Comparison of ENCODE assay signal across 20 cellular contexts in the genomic region with DNA sequence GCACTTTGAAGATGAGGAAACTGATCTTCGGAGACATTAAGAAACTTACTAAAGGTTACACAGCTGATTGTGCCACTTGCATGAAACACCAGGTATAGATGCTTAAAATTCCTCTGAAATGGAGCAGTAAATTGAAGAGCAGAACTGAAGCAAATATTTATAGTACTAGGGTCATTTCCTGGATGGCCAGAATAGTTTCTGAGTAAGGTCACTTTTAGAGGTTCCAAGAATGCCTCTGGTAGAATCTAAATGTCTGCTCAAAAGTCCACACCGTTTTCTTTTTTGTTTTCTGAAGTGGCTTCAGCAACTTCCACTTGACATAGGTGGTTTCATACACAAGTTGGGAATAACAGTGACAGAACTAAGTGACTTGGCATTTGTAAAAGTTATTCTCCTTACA. TPM values are rescaled to one million over a fixed set of nuclear protein-coding genes. Genes with fewer than 3 reads are reported as not detected.
DNase-seq lines count a peak whose midpoint lies in the region; ATAC-seq and TF ChIP-seq lines count a peak whose summit lies in the region.
"Had no signal": no experiment of that assay in that cellular context is flagged by ENCODE, and none has a peak within 500 bp of the region (broad histone marks: within the 10 kb centered on the region; RNA-seq: fewer than 3 reads in every experiment).

No MANE protein-coding gene starts in this region.

- no peak overlapping the region for H3K56ac ChIP-seq in mesendoderm (ENCODE audit: low read length)

- H3K36me3 ChIP-seq in endodermal cell (ENCODE audit: control insufficient read depth, insufficient read depth, low read length) = no peaks in the 10 kb centered on the region
- no peaks in the 10 kb centered on the region for H3K36me3 ChIP-seq in mesendoderm (ENCODE audit: control insufficient read depth, insufficient read depth, low read length)
- H3K36me3 ChIP-seq: BE2C, colonic mucosa, heart left ventricle, ovary, stomach had no signal

- H3K79me1 ChIP-seq in mesendoderm (ENCODE audit: low read length) = no peaks in the 10 kb centered on the region

- no peaks in the 10 kb centered on the region for H3K79me2 ChIP-seq in mesendoderm (ENCODE audit: control insufficient read depth, insufficient read depth, low read length)

- no peaks in the 10 kb centered on the region for H3K36me3 Mint-ChIP-seq in endodermal cell (ENCODE audit: low read depth)

- peak overlapping the region; percentile 73 for H3K27ac Mint-ChIP-seq in endodermal cell

- H3K18ac ChIP-seq in mesendoderm (ENCODE audit: low read length) = peak overlapping the region; percentile 45

- H3K4me1 Mint-ChIP-seq in endodermal cell = peaks cover 62% of the 10 kb centered on the region

- intact Hi-C loops in right cardiac atrium (cut with DNase I) = no loop called here

- no peak for ATAC-seq in right cardiac atrium
- ATAC-seq in GM21825 (IDR thresholded peaks at IDR 0.05; ENCODE audit: unreplicated experiment) = no peak
- ATAC-seq: heart left ventricle, left cardiac atrium had no signal

- peaks cover 1% of the 10 kb centered on the region for H3K27me3 Mint-ChIP-seq in endodermal cell (ENCODE audit: insufficient read depth)

- H3K4ac ChIP-seq in mesendoderm (ENCODE audit: low read depth, low read length) = no peak overlapping the region

- H4K8ac ChIP-seq in mesendoderm (ENCODE audit: low read depth, low read length) = no peak overlapping the region

- no peak overlapping the region for H3K4me3 Mint-ChIP-seq in endodermal cell

- H3K27me3 ChIP-seq in endodermal cell (ENCODE audit: control insufficient read depth, insufficient read depth, low read length, poor library complexity, severe bottlenecking) (no peaks in the 10 kb centered on the region), mesendoderm (ENCODE audit: insufficient read depth, low read length, poor library complexity) (no peaks in the 10 kb centered on the region), right cardiac atrium (ENCODE audit: control insufficient read depth, insufficient read depth) (no peaks in the 10 kb centered on the region)
- H3K27me3 ChIP-seq: colonic mucosa, heart left ventricle, ovary, stomach had no signal

- H2BK15ac ChIP-seq in mesendoderm (replicated peaks; ENCODE audit: low read depth) = no peak overlapping the region

- no peak overlapping the region for H3K23ac ChIP-seq in mesendoderm (ENCODE audit: low read length)

- H3K9me3 ChIP-seq in endodermal cell (ENCODE audit: control insufficient read depth, low read length) (no peaks in the 10 kb centered on the region), right cardiac atrium (ENCODE audit: control insufficient read depth, low read length) (no peaks in the 10 kb centered on the region)
- H3K9me3 ChIP-seq: BE2C, colonic mucosa, heart left ventricle, ovary, stomach had no signal

- H2BK5ac ChIP-seq in mesendoderm (ENCODE audit: low read length) = no peak overlapping the region

- no peaks in the 10 kb centered on the region for H3K9me3 Mint-ChIP-seq in endodermal cell

- H3K4me1 ChIP-seq in endodermal cell (ENCODE audit: control insufficient read depth, insufficient read depth, low read length) = peaks cover 5% of the 10 kb centered on the region
- peaks cover 11% of the 10 kb centered on the region for H3K4me1 ChIP-seq in mesendoderm (ENCODE audit: control insufficient read depth, low read depth, low read length)
- H3K4me1 ChIP-seq in right cardiac atrium (ENCODE audit: control insufficient read depth, insufficient read depth, low read length) = no peaks in the 10 kb centered on the region
- H3K4me1 ChIP-seq: BE2C, colonic mucosa, heart left ventricle had no signal

- WGBS in endodermal cell (ENCODE audit: insufficient coverage in 1 of 2, insufficient read length in 1 of 2), 2 experiments = 47 to 91% methylated on average over 1 to 2 of the region's 2 CpGs
- WGBS in mesendoderm (ENCODE audit: extremely low coverage, insufficient coverage, low lambda C conversion rate) = no CpG with 5 or more reads among the region's 2 CpGs
- 42% methylated on average over 2 of the region's 2 CpGs for WGBS in right cardiac atrium

- no peak overlapping the region for H3K4me3 ChIP-seq in AG10803 (ENCODE audit: low read length)
- no peak overlapping the region for H3K4me3 ChIP-seq in endodermal cell (ENCODE audit: low read length)
- no peak overlapping the region for H3K4me3 ChIP-seq in mesendoderm (ENCODE audit: low read length)
- H3K4me3 ChIP-seq in right cardiac atrium (ENCODE audit: low read length) = no peak overlapping the region
- H3K4me3 ChIP-seq: colonic mucosa, heart left ventricle, ovary, stomach had no signal

- no peak overlapping the region for H3K27ac ChIP-seq in endodermal cell (ENCODE audit: low read depth, low read length)
- H3K27ac ChIP-seq in mesendoderm (ENCODE audit: low read depth, low read length) = no peak overlapping the region
- no peak overlapping the region for H3K27ac ChIP-seq in right cardiac atrium (ENCODE audit: low read length)
- H3K27ac ChIP-seq: colonic mucosa, heart left ventricle, ovary, stomach had no signal

- H2AK5ac ChIP-seq in mesendoderm (ENCODE audit: low read length) = no peak overlapping the region

- H3K4me2 ChIP-seq in mesendoderm (ENCODE audit: low read length) = no peak overlapping the region

- H4K5ac ChIP-seq in mesendoderm (ENCODE audit: low read length) = no peak overlapping the region

- TF ChIP-seq CTCF in AG10803 (conservative IDR thresholded peaks at IDR 0.05; ENCODE audit: low read length) = no peak
- TF ChIP-seq CTCF in endodermal cell (conservative IDR thresholded peaks at IDR 0.05) = no peak

- H3K9ac ChIP-seq in endodermal cell (ENCODE audit: extremely low read depth, low read length, poor library complexity, severe bottlenecking) (no peak overlapping the region), mesendoderm (ENCODE audit: low read length) (no peak overlapping the region)

- H2BK120ac ChIP-seq in mesendoderm (ENCODE audit: low read depth, low read length) = no peak overlapping the region

- peak; percentile 59 for DNase-seq in AG10803 (ENCODE audit: low read depth)
- DNase-seq in HS-5 (ENCODE audit: low read depth) = peak; percentile 43
- DNase-seq in endodermal cell = no peak
- DNase-seq in mesendoderm = peak; percentile 77
- no peak for DNase-seq in right cardiac atrium
- no peak for DNase-seq in stimulated activated CD4-positive, alpha-beta T cell treated with anti-CD3 and anti-CD28 coated beads, Interleukin-15, amount 100 ng/mL, for 24 hours
- DNase-seq in stimulated activated CD4-positive, alpha-beta T cell treated with anti-CD3 and anti-CD28 coated beads, Interleukin-2, amount 100 ng/mL, for 24 hours = no peak
- DNase-seq: activated CD4-positive, CD25-positive, alpha-beta regulatory T cell; activated gamma-delta T cell; anterior cingulate cortex; BE2C; colonic mucosa; heart left ventricle; left cardiac atrium; NCI-H1092; NCI-H2227 treated with DMSO at 0.1 percent for 48 hours; ovary; stomach had no signal

RNA-seq across cellular contexts. Expression of gene TPH2, which starts 19.4 kb away (rescaled TPM):
- total RNA-seq in endodermal cell = under 1 TPM in 1 of 2 donors, not detected in 1; 0.11 TPM
- not detected for polyA plus RNA-seq in endodermal cell (2013, experiment 1 of 2)
- 0.12 TPM for polyA plus RNA-seq in endodermal cell (2013, experiment 2 of 2)
- 0.11 TPM for polyA plus RNA-seq in mesendoderm (2013, experiment 1 of 2)
- polyA plus RNA-seq in mesendoderm (2013, experiment 2 of 2) = 0.11 TPM
- not detected for total RNA-seq in right cardiac atrium
- not detected for polyA plus RNA-seq in right cardiac atrium
- total RNA-seq: colonic mucosa; left cardiac atrium; T-helper 1 cell treated with Interleukin-12 subunit alpha and Interleukin-12 subunit beta and Interleukin-4 antibody, amounts not matched to agents 30 ng/mL and 1 ng/mL, for 36 hours had no signal
- polyA plus RNA-seq: heart left ventricle, ovary, stomach had no signal

Comparison
In these comparisons a context has a peak if more than half of its experiments do, and no peak if none do; other contexts are left out.
1. DNase-seq: peak in AG10803 (single experiment), HS-5 (single experiment) and mesendoderm (single experiment); none in endodermal cell (single experiment), right cardiac atrium (0 of 3), stimulated activated CD4-positive, alpha-beta T cell treated with anti-CD3 and anti-CD28 coated beads, Interleukin-15, amount 100 ng/mL, for 24 hours (single experiment) and stimulated activated CD4-positive, alpha-beta T cell treated with anti-CD3 and anti-CD28 coated beads, Interleukin-2, amount 100 ng/mL, for 24 hours (0 of 2).